Comparison of ENCODE assay signal across 8 cellular contexts in the genomic region with DNA sequence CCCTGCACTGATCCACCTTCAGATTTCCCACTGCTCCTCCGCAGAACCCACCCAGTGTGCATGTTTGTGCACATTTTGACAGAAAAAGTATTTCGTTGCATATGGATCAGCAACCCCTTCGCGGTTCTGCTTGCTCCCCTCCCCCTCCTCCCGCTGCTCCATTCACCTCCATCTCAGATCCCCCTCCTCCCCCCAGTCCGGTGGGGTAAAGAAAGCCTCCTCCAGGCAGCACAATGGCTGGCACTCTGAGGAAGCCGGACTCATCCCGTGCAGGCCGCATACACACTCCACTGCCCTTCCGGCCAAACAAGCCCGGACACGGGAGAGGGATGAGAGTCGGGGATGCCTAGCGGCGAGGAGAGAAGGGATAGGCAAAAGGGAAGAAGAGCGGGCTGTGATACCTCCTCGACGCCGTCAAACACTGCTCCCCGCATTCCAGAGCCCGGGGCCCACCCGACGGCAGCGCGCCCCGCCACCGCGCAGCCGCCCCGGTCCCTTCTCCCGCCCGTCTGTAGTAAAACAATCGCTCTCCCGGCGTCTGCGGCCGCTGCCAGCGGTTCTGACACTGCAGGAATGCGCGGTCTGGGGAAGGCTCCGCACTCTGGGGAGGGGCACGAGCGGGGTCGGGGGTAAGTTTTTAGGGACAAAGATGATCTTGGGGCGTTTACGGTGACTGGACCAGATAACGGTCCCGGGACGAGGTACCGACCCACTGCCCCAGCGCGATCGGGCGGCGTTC. TPM values are rescaled to one million over a fixed set of nuclear protein-coding genes. Genes with fewer than 3 reads are reported as not detected.
DNase-seq lines count a peak whose midpoint lies in the region; ATAC-seq and TF ChIP-seq lines count a peak whose summit lies in the region.

No MANE protein-coding gene starts in this region.

- peak in 2 of 7 experiments; percentile 15 to 51 for DNase-seq in CD8-positive, alpha-beta T cell
- DNase-seq in HEK293T (ENCODE audit: extremely low spot score) (peak; percentile 45), CD1c-positive myeloid dendritic cell (ENCODE audit: extremely low spot score) (no peak)
- DNase-seq in activated naive CD4-positive, alpha-beta T cell treated with anti-CD3 and anti-CD28 coated beads, Interleukin-2, amount 50 U/mL, for 16 hours, result peak; percentile 13

- TF ChIP-seq EP300 in gastroesophageal sphincter (IDR thresholded peaks at IDR 0.05), result no peak

- POLR2A ChIA-PET in CD8-positive, alpha-beta T cell (lab: Charles Lee), result no interaction called here
- POLR2A ChIA-PET in HEK293T (lab: Yijun Ruan, JAX), result no interaction called here

- TF ChIP-seq CTCF in CD8-positive, alpha-beta T cell (IDR thresholded peaks at IDR 0.05), result no peak
- TF ChIP-seq CTCF in gastroesophageal sphincter (IDR thresholded peaks at IDR 0.05) (no peak), nephron (IDR thresholded peaks at IDR 0.05; ENCODE audit: unreplicated experiment in 3 of 3) (no peak)

- H3K4me1 ChIP-seq in CD8-positive, alpha-beta T cell (ENCODE audit: insufficient read depth, low read length), result peaks cover 15% of the 10 kb centered on the region
- peaks cover 0 to 21% (median 0%) of the 10 kb centered on the region in 3 donors for H3K4me1 ChIP-seq in gastroesophageal sphincter

- no peak overlapping the region for H3K27ac ChIP-seq in CD8-positive, alpha-beta T cell (ENCODE audit: low read depth, low read length)
- peak overlapping the region in 3 of 4 donors; percentile 78 to 91 (median 90) for H3K27ac ChIP-seq in gastroesophageal sphincter

- H3K36me3 Mint-ChIP-seq in CD8-positive, alpha-beta T cell, result peaks cover 2% of the 10 kb centered on the region
- H3K36me3 Mint-ChIP-seq in nephron (ENCODE audit: low read depth), result no peaks in the 10 kb centered on the region

- peak overlapping the region; percentile 89 for H3K4me3 Mint-ChIP-seq in CD8-positive, alpha-beta T cell
- H3K4me3 Mint-ChIP-seq in nephron, result peak overlapping the region; percentile 85 to 93 (median 89)

- CTCF ChIA-PET in CD8-positive, alpha-beta T cell (lab: Charles Lee), result no interaction called here
- CTCF ChIA-PET in HEK293T (lab: Yijun Ruan, JAX), result no interaction called here

- no peak overlapping the region for H3K27ac Mint-ChIP-seq in CD8-positive, alpha-beta T cell
- peak overlapping the region in 1 of 3 experiments; percentile 54 for H3K27ac Mint-ChIP-seq in nephron

- no peaks in the 10 kb centered on the region for H3K9me3 ChIP-seq in CD8-positive, alpha-beta T cell (ENCODE audit: low read length)
- H3K9me3 ChIP-seq in gastroesophageal sphincter, result no peaks in the 10 kb centered on the region

- WGBS in gastroesophageal sphincter (ENCODE audit: low coverage in 1 of 2), 2 donors, result 1 to 2% methylated on average over 23 to 27 of the region's 55 CpGs

- peaks cover 24% of the 10 kb centered on the region for H3K4me1 Mint-ChIP-seq in CD8-positive, alpha-beta T cell (ENCODE audit: low read depth)
- peaks cover 18% of the 10 kb centered on the region for H3K4me1 Mint-ChIP-seq in nephron

- TF ChIP-seq POLR2A in gastroesophageal sphincter (IDR thresholded peaks at IDR 0.05), result no peak

- H3K27me3 Mint-ChIP-seq in CD8-positive, alpha-beta T cell (ENCODE audit: low read depth), result peaks cover 44% of the 10 kb centered on the region
- H3K27me3 Mint-ChIP-seq in nephron (ENCODE audit: low read depth), result peaks cover 59% of the 10 kb centered on the region

- peak overlapping the region; percentile 68 for H3K4me3 ChIP-seq in CD8-positive, alpha-beta T cell (ENCODE audit: low read depth, low read length)
- H3K4me3 ChIP-seq in gastroesophageal sphincter, result peak overlapping the region; percentile 84 to 91

- H3K36me3 ChIP-seq in CD8-positive, alpha-beta T cell (ENCODE audit: insufficient read depth, low read length), result no peaks in the 10 kb centered on the region
- no peaks in the 10 kb centered on the region for H3K36me3 ChIP-seq in gastroesophageal sphincter

- peaks cover 15% of the 10 kb centered on the region for H3K27me3 ChIP-seq in CD8-positive, alpha-beta T cell (ENCODE audit: insufficient read depth, low read length)
- H3K27me3 ChIP-seq in gastroesophageal sphincter, result no peaks in the 10 kb centered on the region

- H3K9me3 Mint-ChIP-seq in CD8-positive, alpha-beta T cell, result no peaks in the 10 kb centered on the region
- H3K9me3 Mint-ChIP-seq in nephron, result no peaks in the 10 kb centered on the region

- intact Hi-C loops in CD8-positive, alpha-beta T cell (cut with DNase I, micrococcal nuclease), result loop anchor here in 1 of 2 experiments (5.0 kb wide), 1 partner anchor 72 kb away; a partner anchor contains a TSS

- ATAC-seq in CD8-positive, alpha-beta T cell, result peak; percentile 27
- ATAC-seq in gastroesophageal sphincter (peak; percentile 60), GM21786 (IDR thresholded peaks at IDR 0.05; ENCODE audit: unreplicated experiment) (no peak), GM18867 (IDR thresholded peaks at IDR 0.05; ENCODE audit: unreplicated experiment) (no peak)

TF ChIP-seq in HEK293T, 16 proteins besides CTCF, POLR2A, EP300 and RAD21:
- TF ChIP-seq ARNT (IDR thresholded peaks at IDR 0.05) (no peak), BHLHE40 (IDR thresholded peaks at IDR 0.05; ENCODE audit: borderline replicate concordance) (no peak), ELF4 (IDR thresholded peaks at IDR 0.05) (no peak), LEF1 (IDR thresholded peaks at IDR 0.05; ENCODE audit: borderline replicate concordance) (no peak), SUZ12 (IDR thresholded peaks at IDR 0.05) (no peak), HDGF (IDR thresholded peaks at IDR 0.05; ENCODE audit: borderline replicate concordance) (no peak), ZNF384 (IDR thresholded peaks at IDR 0.05) (no peak), L3MBTL2 (conservative IDR thresholded peaks at IDR 0.05) (no peak), FOXM1 (IDR thresholded peaks at IDR 0.05; ENCODE audit: borderline replicate concordance) (no peak), NFRKB (IDR thresholded peaks at IDR 0.05) (no peak), CTBP1 (IDR thresholded peaks at IDR 0.05; ENCODE audit: borderline replicate concordance) (no peak), FOXK2 (IDR thresholded peaks at IDR 0.05) (no peak), TARDBP (IDR thresholded peaks at IDR 0.05) (no peak)
TF ChIP-seq in HEK293T: peak in this region for 0.

RNA-seq across cellular contexts. Expression of a gene that starts 0.9 kb away (rescaled TPM):
- 1 to 10 TPM; 3.7 to 4.0 TPM for total RNA-seq in CD8-positive, alpha-beta T cell
- 10 to 100 TPM; 37.6 to 96.6 (median 66.5) TPM for total RNA-seq in gastroesophageal sphincter

Comparison
In these comparisons a context has a peak if more than half of its experiments do, and no peak if none do; other contexts are left out.
1. ATAC-seq: peak in CD8-positive, alpha-beta T cell (single experiment) and gastroesophageal sphincter (single experiment); none in GM21786 (single experiment) and GM18867 (single experiment).
2. RNA of a gene that starts 0.9 kb away (total RNA-seq): 37.6 to 96.6 TPM in gastroesophageal sphincter; 3.7 to 4.0 TPM in CD8-positive, alpha-beta T cell; every median in the first group is over 4 times any median in the second.